ENCODE assay signal across 18 cellular contexts in genomic region chr10:117334075-117334474, GRCh38. TPM values are rescaled to one million over a fixed set of nuclear protein-coding genes. Genes with fewer than 3 reads are reported as not detected.
A peak's percentile ranks its signal among the peaks of the same experiment; 100 is the strongest.
DNase-seq lines count a peak whose midpoint lies in the region; ATAC-seq, FAIRE-seq and TF ChIP-seq lines count a peak whose summit lies in the region.
"Had no signal": no experiment of that assay in that cellular context is flagged by ENCODE, and none has a peak within 500 bp of the region (broad histone marks: within the 10 kb centered on the region; RNA-seq: fewer than 3 reads in every experiment).

No MANE protein-coding gene starts in this region.

- no peaks in the 10 kb centered on the region for H3K9me3 ChIP-seq in IMR-90 (ENCODE audit: control insufficient read depth, insufficient read depth, low read length)
- H3K9me3 ChIP-seq: HAP-1 had no signal

- TF ChIP-seq CTCF in IMR-90 (conservative IDR thresholded peaks at IDR 0.05; ENCODE audit: low read depth, low read length) (no peak), astrocyte of the spinal cord (IDR thresholded peaks at IDR 0.05; ENCODE audit: low read depth, low read length) (no peak)

- no peak overlapping the region for H2BK20ac ChIP-seq in IMR-90 (ENCODE audit: low read depth, low read length)

- in situ Hi-C loops in IMR-90 (cut with MboI; ENCODE audit: low sequenced_read_pairs) (no loop called here), astrocyte of the spinal cord (cut with HindIII; ENCODE audit: low sequenced_read_pairs) (no loop called here)

- H3K4me2 ChIP-seq in IMR-90 (ENCODE audit: low read depth, low read length) = no peak overlapping the region
- H3K4me2 ChIP-seq: PC-9 had no signal

- ATAC-seq in IMR-90 (ENCODE audit: low read depth) (no peak), HG03196 (IDR thresholded peaks at IDR 0.05; ENCODE audit: unreplicated experiment) (no peak)

- H3K23ac ChIP-seq in IMR-90 (ENCODE audit: low read depth, low read length) = no peak overlapping the region

- DNase-seq in IMR-90 (peak; percentile 24), astrocyte of the spinal cord (ENCODE audit: low read depth, low spot score) (peak; percentile 40), fibroblast of peridontal ligament (ENCODE audit: extremely low read depth) (peak; percentile 37), renal cortical epithelial cell (ENCODE audit: low read depth) (peak; percentile 34), amniotic stem cell (lab: John Stamatoyannopoulos, UW) (no peak), urothelium cell line (ENCODE audit: low spot score) (no peak)
- DNase-seq: C1 segment of cervical spinal cord; CD8-positive, alpha-beta memory T cell; KBM-7; NCI-H1417 treated with DMSO at 0.1 percent for 48 hours; NCI-H187 treated with DMSO at 0.1 percent for 48 hours; NCI-H2227 treated with DMSO at 0.1 percent for 48 hours; NCI-H524; PC-9 had no signal

- H2AK9ac ChIP-seq in IMR-90 (replicated peaks; ENCODE audit: low read depth, low read length, poor library complexity) = no peak overlapping the region

- BruUV-seq in IMR-90 (replicated peaks; lab: Mats Ljungman, UMichigan) = no TSS peak

- H2BK5ac ChIP-seq in IMR-90 (ENCODE audit: low read depth, low read length, poor library complexity, severe bottlenecking) = no peak overlapping the region

- no peak overlapping the region for H4K91ac ChIP-seq in IMR-90 (ENCODE audit: insufficient read depth, low read depth, low read length)

- CTCF ChIA-PET in IMR-90 (lab: Yijun Ruan, JAX) = no interaction called here

- intact Hi-C loops in IMR-90 (cut with micrococcal nuclease) = no loop called here

- peaks cover 9 to 20% of the 10 kb centered on the region in 2 experiments for H3K79me1 ChIP-seq in IMR-90 (ENCODE audit: low read depth in 1 of 2, low read length in 2 of 2)

- no peak overlapping the region for H3K4me3 ChIP-seq in IMR-90 (ENCODE audit: insufficient read depth, low read depth, low read length)
- no peak overlapping the region for H3K4me3 ChIP-seq in astrocyte of the spinal cord (ENCODE audit: low read depth, low read length)
- H3K4me3 ChIP-seq: HAP-1, PC-9 had no signal

- no peak overlapping the region for H3K4ac ChIP-seq in IMR-90 (ENCODE audit: low read depth, low read length)

- no peak overlapping the region for H2AK5ac ChIP-seq in IMR-90 (ENCODE audit: low read depth, low read length)

- no peaks in the 10 kb centered on the region for H3K4me1 ChIP-seq in IMR-90 (ENCODE audit: control insufficient read depth, insufficient read depth, low read length)

- no peak overlapping the region for H4K5ac ChIP-seq in IMR-90 (ENCODE audit: low read depth, low read length)

- no peaks in the 10 kb centered on the region for H3K27me3 ChIP-seq in IMR-90 (ENCODE audit: control insufficient read depth, insufficient read depth, low read length)

- H3K27ac ChIP-seq in IMR-90 (ENCODE audit: insufficient read depth, low read length) = no peak overlapping the region
- H3K27ac ChIP-seq: PC-9, RWPE1 had no signal

- TF ChIP-seq POLR2A in IMR-90 (IDR thresholded peaks at IDR 0.05; ENCODE audit: low read depth, low read length) = no peak

- no peak overlapping the region for H3K9ac ChIP-seq in IMR-90 (ENCODE audit: low read depth, low read length)

- peaks cover 3% of the 10 kb centered on the region; the same call in 1 of the 2 replicates for H4K20me1 ChIP-seq in IMR-90 (ENCODE audit: insufficient read depth, low read length)

- no peak overlapping the region for H3K56ac ChIP-seq in IMR-90 (ENCODE audit: extremely low read depth, insufficient read depth, low read length)

- H3K18ac ChIP-seq in IMR-90 (ENCODE audit: low read depth, low read length) = no peak overlapping the region

- no peak overlapping the region for H4K8ac ChIP-seq in IMR-90 (ENCODE audit: low read depth in 2 of 2, low read length in 2 of 2)

- POLR2A ChIA-PET in IMR-90 (lab: Charles Lee; ENCODE audit: unreplicated experiment) = no interaction called here

- H2BK15ac ChIP-seq in IMR-90 (ENCODE audit: low read depth, low read length) = no peak overlapping the region

- H3K14ac ChIP-seq in IMR-90 (replicated peaks; ENCODE audit: low read depth, low read length) = no peak overlapping the region

- H3K9me1 ChIP-seq in IMR-90 (ENCODE audit: insufficient read depth, low read length) = 0 out of 2 replicates have a peak, but pooled peaks cover 3% of the 10 kb centered on the region

- H3K36me3 ChIP-seq in IMR-90 (ENCODE audit: control insufficient read depth, insufficient read depth, low read length) = 0 out of 2 replicates have a peak, but pooled peaks cover 1% of the 10 kb centered on the region

- no CpG with 5 or more reads among the region's 2 CpGs for WGBS in IMR-90 (ENCODE audit: extremely low coverage in 2 of 2, insufficient read length in 1 of 2), 2 experiments

- no peak overlapping the region for H2AFZ ChIP-seq in IMR-90 (replicated peaks; ENCODE audit: low read length, poor library complexity)
- H2AFZ ChIP-seq: PC-9 had no signal

- dilution Hi-C loops in IMR-90 (cut with HindIII; ENCODE audit: low sequenced_read_pairs, unreplicated experiment) = no loop called here

- TF ChIP-seq RAD21 in IMR-90 (IDR thresholded peaks at IDR 0.05; ENCODE audit: low read length) = no peak

- FAIRE-seq in urothelium cell line (lab: Jason Lieb, UNC) = no peak
- FAIRE-seq: D721Med had no signal

- H2BK120ac ChIP-seq in IMR-90 (ENCODE audit: low read depth, low read length) = no peak overlapping the region

TF ChIP-seq in IMR-90, 13 proteins besides CTCF, POLR2A, EP300 and RAD21:
- no peak for TF ChIP-seq BHLHE40 (IDR thresholded peaks at IDR 0.05; ENCODE audit: low read depth, low read length)
- no peak for TF ChIP-seq NFE2L2 (IDR thresholded peaks at IDR 0.05; ENCODE audit: low read depth, low read length)
- TF ChIP-seq USF2 (IDR thresholded peaks at IDR 0.05; ENCODE audit: low read depth, low read length) = no peak
- no peak for TF ChIP-seq MXI1 (IDR thresholded peaks at IDR 0.05; ENCODE audit: borderline replicate concordance, low read depth, low read length)
- TF ChIP-seq SMC3 (IDR thresholded peaks at IDR 0.05; ENCODE audit: low read depth, low read length) = no peak
TF ChIP-seq in IMR-90: peak in this region for 0.

RNA-seq across cellular contexts. Expression of gene PDZD8, which starts 41.2 kb away (rescaled TPM):
- total RNA-seq in IMR-90 (2012; rRNA removed) (20.4 and 22.5 TPM in 2 replicates), renal cortical epithelial cell (26.7 and 51.9 TPM in 2 replicates)
- polyA plus RNA-seq in IMR-90 (2012; rRNA removed) = 11.3 and 11.7 TPM in 2 replicates
- 1.9 and 3.0 TPM in 2 replicates for polyA plus RNA-seq in IMR-90 (2012; cell fraction: cytosol; rRNA removed)
- polyA plus RNA-seq in IMR-90 (2012; cell fraction: nucleus; rRNA removed; ENCODE audit: low replicate concordance) = 0.95 and 4.9 TPM in 2 replicates

Comparison
In these comparisons a context has a peak if more than half of its experiments do, and no peak if none do; other contexts are left out.
1. DNase-seq: peak in IMR-90 (single experiment), astrocyte of the spinal cord (single experiment), fibroblast of peridontal ligament (single experiment) and renal cortical epithelial cell (single experiment); none in amniotic stem cell (single experiment) and urothelium cell line (single experiment).